8 cellular contexts compared by ENCODE assay signal in the genomic region with DNA sequence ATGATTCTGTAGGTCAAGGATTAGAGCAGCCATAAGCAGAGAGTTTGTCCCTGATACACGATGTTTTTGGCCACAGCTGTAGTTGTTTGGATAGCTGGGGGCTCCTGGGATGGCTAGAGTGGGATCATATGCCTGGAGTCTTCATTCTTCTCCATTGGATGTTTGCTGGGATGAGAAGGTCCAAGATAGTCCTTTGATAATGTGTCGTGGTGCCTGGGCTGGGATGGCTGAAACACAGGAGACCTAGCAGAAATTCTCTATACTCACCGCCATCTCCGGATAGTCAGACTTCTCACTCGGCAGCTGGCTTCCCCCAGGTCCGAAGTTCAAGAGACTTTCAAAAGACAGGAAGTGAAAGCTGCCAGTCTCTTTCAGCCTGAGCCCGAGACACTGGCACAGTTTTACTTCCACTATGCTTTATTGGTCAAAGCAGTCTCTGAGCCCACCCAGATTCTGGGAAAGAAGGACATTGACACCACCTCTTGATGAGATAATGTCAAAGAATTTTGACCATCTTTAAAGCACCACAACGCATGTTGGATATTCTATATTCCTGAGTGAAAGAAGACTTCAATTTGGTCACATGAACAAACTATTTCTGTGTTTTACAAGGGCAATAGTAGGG. TPM values are rescaled to one million over a fixed set of nuclear protein-coding genes. Genes with fewer than 3 reads are reported as not detected.
DNase-seq lines count a peak whose midpoint lies in the region; ATAC-seq lines count a peak whose summit lies in the region.

No MANE protein-coding gene starts in this region.

- peak overlapping the region; percentile 65 for H3K27ac ChIP-seq in duodenal mucosa (ENCODE audit: low read depth, low read length)

- H3K9me3 ChIP-seq in duodenal mucosa (ENCODE audit: control insufficient read depth in 1 of 2, low read length in 2 of 2) = no peaks in the 10 kb centered on the region

- peak overlapping the region; percentile 76 to 91 for H3K4me3 ChIP-seq in duodenal mucosa (ENCODE audit: low read depth in 1 of 2, low read length in 2 of 2)

- peak overlapping the region; percentile 40 to 68 for H3K9ac ChIP-seq in duodenal mucosa (ENCODE audit: low read depth in 1 of 2, low read length in 2 of 2)

- peak; percentile 98 for ATAC-seq in GM18498 (IDR thresholded peaks at IDR 0.05; ENCODE audit: unreplicated experiment)
- peak; percentile 97 for ATAC-seq in GM21447 (IDR thresholded peaks at IDR 0.05; ENCODE audit: unreplicated experiment)
- ATAC-seq in sciatic nerve = peak; percentile 69

- H3K27me3 ChIP-seq in duodenal mucosa (ENCODE audit: control insufficient read depth in 1 of 2, insufficient read depth in 2 of 2, low read length in 2 of 2) = no peaks in the 10 kb centered on the region

- peak; percentile 86 for DNase-seq in HT-29 (ENCODE audit: low spot score)
- DNase-seq in sciatic nerve (ENCODE audit: low spot score) = peak; percentile 60
- DNase-seq in stimulated activated CD4-positive, alpha-beta T cell treated with anti-CD3 and anti-CD28 coated beads, Interleukin-4, amount 100 ng/mL, for 4 hours = no peak
- DNase-seq in NCI-H2196 (lab: John Stamatoyannopoulos, UW; ENCODE audit: unreplicated experiment) = no peak
- DNase-seq in NCI-H1694 (lab: John Stamatoyannopoulos, UW) = no peak

- intact Hi-C loops in sciatic nerve (cut with DNase I) = no loop called here

- peaks cover 0 to 4% of the 10 kb centered on the region in 2 donors for H3K4me1 ChIP-seq in duodenal mucosa (ENCODE audit: control insufficient read depth in 1 of 2, insufficient read depth in 2 of 2, low read length in 2 of 2)

- peaks cover 0 to 2% of the 10 kb centered on the region in 2 donors for H3K36me3 ChIP-seq in duodenal mucosa (ENCODE audit: control insufficient read depth in 1 of 2, insufficient read depth in 2 of 2, low read length in 2 of 2)

RNA-seq across cellular contexts. Expression of gene MARCKS, which starts 16.0 kb away (rescaled TPM):
- total RNA-seq in HT-29 (2014; rRNA removed; shearing (Covaris generic)) = 49.6 and 53.1 TPM in 2 replicates
- total RNA-seq in sciatic nerve = 199 TPM

Comparison
In these comparisons a context has a peak if more than half of its experiments do, and no peak if none do; other contexts are left out.
1. DNase-seq: peak in HT-29 (single experiment) and sciatic nerve (single experiment); none in stimulated activated CD4-positive, alpha-beta T cell treated with anti-CD3 and anti-CD28 coated beads, Interleukin-4, amount 100 ng/mL, for 4 hours (0 of 2), NCI-H2196 (single experiment) and NCI-H1694 (single experiment).
2. Peak in every context shown above with its lines, with median percentiles within 50 percentile points of each other: ATAC-seq.